ENCODE assay signal across 8 cellular contexts in genomic region chr11:32892355-32893090, GRCh38. TPM values are rescaled to one million over a fixed set of nuclear protein-coding genes. Genes with fewer than 3 reads are reported as not detected.
A peak's percentile ranks its signal among the peaks of the same experiment; 100 is the strongest.
DNase-seq lines count a peak whose midpoint lies in the region; ATAC-seq, FAIRE-seq and TF ChIP-seq lines count a peak whose summit lies in the region.

Gene QSER1, plus strand, starts transcription at chr11:32892811. Its CDS starts 315 bp downstream, at chr11:32893126.

- POLR2A ChIA-PET in A549 (lab: Yijun Ruan, JAX) = interaction anchor here (0.5 to 1.8 kb wide), 8 partner anchors 11 to 173 kb away, joined by 3 to 7 read pairs (median 5); partner anchors contain the start of gene TCP11L1

- H3K4me1 ChIP-seq in A549 = peaks cover 19% of the 10 kb centered on the region

- DNase-seq in A549 (ENCODE audit: low read depth in 1 of 2, low spot score in 1 of 2) (peak; percentile 67 to 78), NCI-H226 (peak; percentile 35), dedifferentiated amniotic fluid mesenchymal stem cell (ENCODE audit: extremely low spot score) (peak; percentile 35), left lobe of liver (ENCODE audit: low spot score) (peak; percentile 75)
- peak; percentile 78 for DNase-seq in activated CD4-positive, alpha-beta T cell treated with anti-CD3 and anti-CD28 coated beads for 48 hours
- DNase-seq in stimulated activated CD4-positive, alpha-beta T cell treated with anti-CD3 and anti-CD28 coated beads, Interleukin-2, amount 100 ng/mL, for 24 hours = peak; percentile 74 to 75

- peak within 1 kb of the TSS; percentile 87 for H3K4me3 ChIP-seq in A549

- TF ChIP-seq EP300 in A549 (IDR thresholded peaks at IDR 0.05) = no peak

- ATAC-seq in A549 (peak; percentile 69 to 73), GM18520 (IDR thresholded peaks at IDR 0.05; ENCODE audit: unreplicated experiment) (peak; percentile 57), HG03039 (IDR thresholded peaks at IDR 0.05; ENCODE audit: unreplicated experiment) (peak; percentile 57), left lobe of liver (peak; percentile 86)

- peak within 1 kb of the TSS; percentile 98 to 99 for H3K27ac ChIP-seq in A549

- TF ChIP-seq RAD21 in A549 (conservative IDR thresholded peaks at IDR 0.05 in 1 of 2, IDR thresholded peaks at IDR 0.05 in 1 of 2) = no peak

- WGBS in A549 (ENCODE audit: missing lambda C conversion rate) = under 1% methylated on average over 26 of the region's 91 CpGs

- TF ChIP-seq POLR2A in A549 (IDR thresholded peaks at IDR 0.05; ENCODE audit: low read length) = peak; percentile 79

- no peak for FAIRE-seq in A549 (lab: Jason Lieb, UNC)

- CTCF ChIA-PET in A549 (lab: Yijun Ruan, JAX) = interaction anchor here (1.0 to 3.2 kb wide), 14 partner anchors 8 to 173 kb away, joined by 3 to 15 read pairs (median 4); no protein-coding TSS in a partner anchor

- H3K4me2 ChIP-seq in A549 = peak within 1 kb of the TSS; percentile 76

- no peak for TF ChIP-seq CTCF in A549 (IDR thresholded peaks at IDR 0.05)

- H3K9me3 ChIP-seq in A549 = no peaks in the 10 kb centered on the region

TF ChIP-seq in A549, 52 proteins besides CTCF, POLR2A, EP300 and RAD21:
- no peak for TF ChIP-seq BHLHE40 (IDR thresholded peaks at IDR 0.05; ENCODE audit: low read depth, low read length)
- 0 out of 2 replicates have a peak, but pooled peaks have one; percentile 33 for TF ChIP-seq REST (IDR thresholded peaks at IDR 0.05)
- TF ChIP-seq MYC (IDR thresholded peaks at IDR 0.05; ENCODE audit: borderline replicate concordance, low read length) = peak; percentile 40; the same call in 1 of the 2 replicates
- no peak for TF ChIP-seq FOSB (CRISPR knock-in tag; IDR thresholded peaks at IDR 0.05)
- no peak for TF ChIP-seq RARB (CRISPR knock-in tag; IDR thresholded peaks at IDR 0.05)
- no peak for TF ChIP-seq ESRRA (IDR thresholded peaks at IDR 0.05; ENCODE audit: borderline replicate concordance, low read length)
- TF ChIP-seq E2F6 (IDR thresholded peaks at IDR 0.05; ENCODE audit: borderline replicate concordance, low read depth) = peak; percentile 50; the same call in 1 of the 2 replicates
- peak; percentile 68 to 93 for TF ChIP-seq JUN (IDR thresholded peaks at IDR 0.05)
- TF ChIP-seq PHF8 (IDR thresholded peaks at IDR 0.05; ENCODE audit: borderline replicate concordance, low read depth) = peak; percentile 97
- TF ChIP-seq MAX (IDR thresholded peaks at IDR 0.05) = peak; percentile 84
- no peak for TF ChIP-seq ZFP36 (IDR thresholded peaks at IDR 0.05; ENCODE audit: borderline replicate concordance, partially characterized antibody)
- TF ChIP-seq TP53 (CRISPR knock-in tag; IDR thresholded peaks at IDR 0.05) = 0 out of 2 replicates have a peak, but pooled peaks have one; percentile 45
- peak; percentile 78; the same call in 1 of the 2 replicates for TF ChIP-seq HMGXB4 (CRISPR knock-in tag; IDR thresholded peaks at IDR 0.05; ENCODE audit: borderline replicate concordance)
- TF ChIP-seq SREBF2 (IDR thresholded peaks at IDR 0.05) = no peak
- TF ChIP-seq CBX8 (IDR thresholded peaks at IDR 0.05) = no peak
- no peak; the same call in 1 of the 2 replicates for TF ChIP-seq GATA3 (IDR thresholded peaks at IDR 0.05; ENCODE audit: borderline replicate concordance)
- no peak for TF ChIP-seq FOSL2 (IDR thresholded peaks at IDR 0.05)
- 0 out of 2 replicates have a peak, but pooled peaks have one; percentile 24 for TF ChIP-seq FOSL2 (CRISPR knock-in tag; IDR thresholded peaks at IDR 0.05)
- no peak for TF ChIP-seq ELK1 (IDR thresholded peaks at IDR 0.05; ENCODE audit: low read depth, low read length)
- peak; percentile 87; the same call in 2 of the 3 replicates for TF ChIP-seq BCL3 (IDR thresholded peaks at IDR 0.05)

RNA-seq across cellular contexts. Expression of gene QSER1, which starts in this region (rescaled TPM):
- polyA plus RNA-seq in A549 (2011; rRNA removed) = 27.2 and 29.8 TPM in 2 replicates
- 4.8 and 5.4 TPM in 2 replicates for polyA plus RNA-seq in A549 (2012; cell fraction: cytosol; rRNA removed)
- polyA plus RNA-seq in A549 (2012; cell fraction: nucleus; rRNA removed) = 5.1 and 7.8 TPM in 2 replicates
- 13.2 to 15.8 TPM (median 13.8 TPM) in 3 replicates for polyA plus RNA-seq in A549 (2017; fragmentation: RNase III; extraction: RNeasy Plus Mini Kit Qiagen cat#74134 plus additional on column Dnase treatment)
- polyA minus RNA-seq in A549 (2011; rRNA and poly(A)+ RNA removed) = 35.5 and 37.5 TPM in 2 replicates
- total RNA-seq in left lobe of liver = 7.3 TPM

Comparison
In these comparisons a context has a peak if more than half of its experiments do, and no peak if none do; other contexts are left out.
1. Peak in every context shown above with its lines: DNase-seq, ATAC-seq, H3K4me3 ChIP-seq and H3K27ac ChIP-seq.